26 cellular contexts compared by ENCODE assay signal in the genomic region with DNA sequence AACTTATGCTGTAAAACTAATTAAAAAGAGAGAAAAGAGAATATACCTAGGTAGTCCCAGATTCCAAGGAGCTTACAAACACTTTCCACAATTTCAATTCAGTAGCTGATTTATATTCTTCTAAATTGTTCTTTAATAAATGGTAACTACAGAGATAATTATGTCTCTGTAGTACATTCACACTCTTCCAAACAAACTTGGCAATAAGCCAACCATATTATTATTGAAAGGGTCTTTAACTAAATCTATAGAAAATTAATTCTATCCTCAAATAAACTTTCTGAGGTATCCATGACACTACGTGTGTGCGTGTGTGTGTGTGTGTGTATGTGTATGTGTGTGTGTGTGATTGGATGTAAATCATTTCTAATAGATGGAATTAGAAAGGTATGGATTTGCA.
"Had no signal": no experiment of that assay in that cellular context is flagged by ENCODE, and none has a peak within 500 bp of the region (broad histone marks: within the 10 kb centered on the region; RNA-seq: fewer than 3 reads in every experiment).

No MANE protein-coding gene starts in this region.

- H3K9me3 ChIP-seq: colonic mucosa, esophagus squamous epithelium, gastrocnemius medialis, heart right ventricle, lower lobe of right lung had no signal

- H3K4me3 ChIP-seq: colonic mucosa, esophagus squamous epithelium, gastrocnemius medialis, left lung, lower lobe of right lung, mucosa of descending colon had no signal

- FAIRE-seq: endometrium, islet of Langerhans, keratinocyte had no signal

- H3K27me3 ChIP-seq: colonic mucosa, esophagus squamous epithelium, gastrocnemius medialis, heart right ventricle, left lung had no signal

- ATAC-seq: effector memory CD8-positive, alpha-beta T cell; esophagus mucosa; gastrocnemius medialis; heart right ventricle; left cardiac atrium; left lung; left ventricle myocardium superior; lower lobe of right lung; mucosa of descending colon had no signal

- H3K27ac ChIP-seq: colonic mucosa, epithelial cell of prostate, esophagus squamous epithelium, gastrocnemius medialis, heart right ventricle, left lung, lower lobe of right lung had no signal

- H3K36me3 ChIP-seq: colonic mucosa, esophagus squamous epithelium, gastrocnemius medialis, heart right ventricle, left lung, lower lobe of right lung had no signal

- DNase-seq: colonic mucosa; cortex of kidney; effector CD8-positive, alpha-beta T cell; effector memory CD8-positive, alpha-beta T cell; endodermal cell; erythroblast; esophagus squamous epithelium; foreskin fibroblast; foreskin melanocyte; gastrocnemius medialis; glutamatergic neuron; head of caudate nucleus; heart right ventricle; hippocampal formation; left cardiac atrium; left lung; left ventricle myocardium superior; lower lobe of right lung; mesenchymal stem cell; mucosa of descending colon; naive B cell had no signal

- H3K4me1 ChIP-seq: colonic mucosa, esophagus squamous epithelium, gastrocnemius medialis, heart right ventricle, left lung, lower lobe of right lung had no signal
